8 cellular contexts compared by ENCODE assay signal in the genomic region with DNA sequence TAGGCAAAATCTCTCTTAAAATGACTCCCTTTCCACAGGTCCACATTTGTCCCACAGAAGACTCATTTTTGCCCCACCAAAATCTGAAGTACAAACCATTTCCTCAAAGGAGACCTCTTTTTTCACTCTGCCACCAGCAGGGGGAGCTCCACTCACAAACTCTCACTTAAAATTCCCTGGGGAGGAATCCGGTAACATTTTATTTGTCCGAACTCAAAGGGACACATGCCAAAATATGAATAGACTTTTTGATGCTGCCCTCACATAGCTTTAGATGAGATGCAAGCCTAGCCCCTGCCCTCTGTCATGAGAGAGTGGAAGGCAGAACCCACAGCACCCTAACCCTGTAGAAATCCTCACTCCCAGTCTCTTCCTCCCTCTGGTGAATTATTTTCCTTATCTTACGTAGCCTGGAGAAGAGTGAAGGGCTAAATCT. TPM values are rescaled to one million over a fixed set of nuclear protein-coding genes. Genes with fewer than 3 reads are reported as not detected.
A peak's percentile ranks its signal among the peaks of the same experiment; 100 is the strongest.
DNase-seq lines count a peak whose midpoint lies in the region; ATAC-seq lines count a peak whose summit lies in the region.

No MANE protein-coding gene starts in this region.

- POLR2A ChIA-PET in activated naive CD8-positive, alpha-beta T cell treated with anti-CD3 and anti-CD28 coated beads, Interleukin-2, amount 10 ng/mL, durations not matched to agents 7 days and 5 days (lab: Charles Lee): no interaction called here

- DNase-seq in DMS114 treated with DMSO at 0.1 percent for 48 hours (lab: John Stamatoyannopoulos, UW; ENCODE audit: unreplicated experiment) (peak; percentile 40), SJSA1 (ENCODE audit: low read depth in 1 of 2, low spot score in 2 of 2) (peak; percentile 69 to 72), left ventricle myocardium superior (peak; percentile 66), renal cortical epithelial cell (ENCODE audit: low read depth) (peak; percentile 46), cortex of kidney (lab: John Stamatoyannopoulos, UW) (no peak)
- peak; percentile 49 for DNase-seq in activated naive CD8-positive, alpha-beta T cell treated with anti-CD3 and anti-CD28 coated beads, Interleukin-2, amount 10 ng/mL, durations not matched to agents 7 days and 5 days

- peaks cover 8% of the 10 kb centered on the region for H3K4me1 Mint-ChIP-seq in activated naive CD8-positive, alpha-beta T cell treated with anti-CD3 and anti-CD28 coated beads, Interleukin-2, amount 10 ng/mL, durations not matched to agents 7 days and 5 days

- peak; percentile 26 for ATAC-seq in activated naive CD8-positive, alpha-beta T cell treated with anti-CD3 and anti-CD28 coated beads, Interleukin-2, amount 10 ng/mL, durations not matched to agents 7 days and 5 days (ENCODE audit: low read depth)
- ATAC-seq in left ventricle myocardium superior (peak; percentile 35), GM21381 (IDR thresholded peaks at IDR 0.05; ENCODE audit: unreplicated experiment) (no peak)

- intact Hi-C loops in left ventricle myocardium superior (cut with micrococcal nuclease): loop anchor here (5.0 kb wide), 1 partner anchor 135 kb away; no protein-coding TSS in a partner anchor

- H3K4me1 ChIP-seq in HUES64 (ENCODE audit: insufficient read depth, low read length) (peaks cover 12% of the 10 kb centered on the region), SJSA1 (replicated peaks) (peaks cover 6% of the 10 kb centered on the region)

- no peaks in the 10 kb centered on the region for H3K36me3 ChIP-seq in HUES64 (ENCODE audit: insufficient read depth, low read length)
- no peaks in the 10 kb centered on the region for H3K36me3 ChIP-seq in SJSA1

- H3K27ac Mint-ChIP-seq in activated naive CD8-positive, alpha-beta T cell treated with anti-CD3 and anti-CD28 coated beads, Interleukin-2, amount 10 ng/mL, durations not matched to agents 7 days and 5 days: no peak overlapping the region

- no peaks in the 10 kb centered on the region for H3K36me3 Mint-ChIP-seq in activated naive CD8-positive, alpha-beta T cell treated with anti-CD3 and anti-CD28 coated beads, Interleukin-2, amount 10 ng/mL, durations not matched to agents 7 days and 5 days

- H3K9ac ChIP-seq in HUES64 (ENCODE audit: low read depth, low read length): no peak overlapping the region

- H3K4me3 Mint-ChIP-seq in activated naive CD8-positive, alpha-beta T cell treated with anti-CD3 and anti-CD28 coated beads, Interleukin-2, amount 10 ng/mL, durations not matched to agents 7 days and 5 days: no peak overlapping the region

- H3K27ac ChIP-seq in HUES64 (ENCODE audit: low read depth, low read length): no peak overlapping the region
- H3K27ac ChIP-seq in SJSA1: no peak overlapping the region

- no peaks in the 10 kb centered on the region for H3K9me3 Mint-ChIP-seq in activated naive CD8-positive, alpha-beta T cell treated with anti-CD3 and anti-CD28 coated beads, Interleukin-2, amount 10 ng/mL, durations not matched to agents 7 days and 5 days

- peak overlapping the region; percentile 39 for H3K4me3 ChIP-seq in HUES64 (ENCODE audit: low read length)
- no peak overlapping the region for H3K4me3 ChIP-seq in SJSA1

- H3K9me3 ChIP-seq in HUES64 (ENCODE audit: insufficient read depth, low read depth, low read length) (no peaks in the 10 kb centered on the region), SJSA1 (replicated peaks) (no peaks in the 10 kb centered on the region)

- WGBS in HUES64: 15% methylated on average over 3 of the region's 3 CpGs

- H3K27me3 ChIP-seq in HUES64 (ENCODE audit: insufficient read depth, low read length): no peaks in the 10 kb centered on the region
- no peaks in the 10 kb centered on the region for H3K27me3 ChIP-seq in SJSA1 (replicated peaks)

- no peaks in the 10 kb centered on the region for H3K27me3 Mint-ChIP-seq in activated naive CD8-positive, alpha-beta T cell treated with anti-CD3 and anti-CD28 coated beads, Interleukin-2, amount 10 ng/mL, durations not matched to agents 7 days and 5 days

RNA-seq across cellular contexts. Expression of gene RMDN2, which starts 57.1 kb away (rescaled TPM):
- 1.9 TPM for polyA plus RNA-seq in HUES64 (2013, experiment 1 of 2)
- 2.4 TPM for polyA plus RNA-seq in HUES64 (2013, experiment 2 of 2)
- total RNA-seq in SJSA1 (2014; rRNA removed; shearing (Covaris generic)): 17.6 and 20.8 TPM in 2 replicates
- total RNA-seq in activated naive CD8-positive, alpha-beta T cell treated with anti-CD3 and anti-CD28 coated beads, Interleukin-2, amount 10 ng/mL, durations not matched to agents 7 days and 5 days: 1 to 10 TPM; 2.3 to 3.0 TPM
- 6.2 TPM for total RNA-seq in left ventricle myocardium superior
- 5.2 and 18.1 TPM in 2 replicates for total RNA-seq in renal cortical epithelial cell
